Comparison of ENCODE assay signal across 1 cellular context in the genomic region with DNA sequence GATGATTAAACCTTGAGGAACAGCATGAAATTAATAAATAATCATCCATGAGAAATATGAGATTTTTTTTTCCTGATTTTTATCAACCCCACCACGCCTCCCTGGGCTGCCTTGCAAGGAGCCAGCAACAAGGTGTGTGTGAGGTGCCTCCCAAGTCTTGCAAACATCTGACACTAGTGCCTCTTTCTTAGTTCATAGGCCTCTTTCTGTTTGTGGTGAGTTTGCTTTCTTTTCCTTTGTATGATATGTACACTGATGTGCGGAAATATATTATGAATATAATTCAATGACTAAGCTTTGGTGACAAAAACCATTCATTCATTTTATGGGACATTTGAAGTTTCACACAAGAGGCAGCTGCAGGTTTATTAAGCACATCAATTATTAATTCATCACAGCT.
TF ChIP-seq lines count a peak whose summit lies in the region.

No MANE protein-coding gene starts in this region.

TF ChIP-seq in SK-N-SH, 30 proteins besides CTCF, POLR2A, EP300 and RAD21 (continued from another document):
- TF ChIP-seq, protein P1, sequence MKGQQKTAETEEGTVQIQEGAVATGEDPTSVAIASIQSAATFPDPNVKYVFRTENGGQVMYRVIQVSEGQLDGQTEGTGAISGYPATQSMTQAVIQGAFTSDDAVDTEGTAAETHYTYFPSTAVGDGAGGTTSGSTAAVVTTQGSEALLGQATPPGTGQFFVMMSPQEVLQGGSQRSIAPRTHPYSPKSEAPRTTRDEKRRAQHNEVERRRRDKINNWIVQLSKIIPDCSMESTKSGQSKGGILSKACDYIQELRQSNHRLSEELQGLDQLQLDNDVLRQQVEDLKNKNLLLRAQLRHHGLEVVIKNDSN (IDR thresholded peaks at IDR 0.05; ENCODE audit: borderline replicate concordance, low read depth): no peak
- TF ChIP-seq RFX5 (IDR thresholded peaks at IDR 0.05; ENCODE audit: low read length) (no peak), ELF1 (IDR thresholded peaks at IDR 0.05) (no peak), GABPA (IDR thresholded peaks at IDR 0.05; ENCODE audit: low read depth) (no peak), TCF12 (IDR thresholded peaks at IDR 0.05) (no peak), MEF2A (IDR thresholded peaks at IDR 0.05; ENCODE audit: borderline replicate concordance, low read depth) (no peak), YY1 (IDR thresholded peaks at IDR 0.05; ENCODE audit: low read depth) (no peak), SIN3A (IDR thresholded peaks at IDR 0.05; ENCODE audit: borderline replicate concordance, low read depth, low read length) (no peak), NFIC (IDR thresholded peaks at IDR 0.05; ENCODE audit: borderline replicate concordance) (no peak)
- TF ChIP-seq, protein P2, sequence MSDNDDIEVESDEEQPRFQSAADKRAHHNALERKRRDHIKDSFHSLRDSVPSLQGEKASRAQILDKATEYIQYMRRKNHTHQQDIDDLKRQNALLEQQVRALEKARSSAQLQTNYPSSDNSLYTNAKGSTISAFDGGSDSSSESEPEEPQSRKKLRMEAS (IDR thresholded peaks at IDR 0.05; ENCODE audit: low read depth): no peak
- TF ChIP-seq, protein P3, sequence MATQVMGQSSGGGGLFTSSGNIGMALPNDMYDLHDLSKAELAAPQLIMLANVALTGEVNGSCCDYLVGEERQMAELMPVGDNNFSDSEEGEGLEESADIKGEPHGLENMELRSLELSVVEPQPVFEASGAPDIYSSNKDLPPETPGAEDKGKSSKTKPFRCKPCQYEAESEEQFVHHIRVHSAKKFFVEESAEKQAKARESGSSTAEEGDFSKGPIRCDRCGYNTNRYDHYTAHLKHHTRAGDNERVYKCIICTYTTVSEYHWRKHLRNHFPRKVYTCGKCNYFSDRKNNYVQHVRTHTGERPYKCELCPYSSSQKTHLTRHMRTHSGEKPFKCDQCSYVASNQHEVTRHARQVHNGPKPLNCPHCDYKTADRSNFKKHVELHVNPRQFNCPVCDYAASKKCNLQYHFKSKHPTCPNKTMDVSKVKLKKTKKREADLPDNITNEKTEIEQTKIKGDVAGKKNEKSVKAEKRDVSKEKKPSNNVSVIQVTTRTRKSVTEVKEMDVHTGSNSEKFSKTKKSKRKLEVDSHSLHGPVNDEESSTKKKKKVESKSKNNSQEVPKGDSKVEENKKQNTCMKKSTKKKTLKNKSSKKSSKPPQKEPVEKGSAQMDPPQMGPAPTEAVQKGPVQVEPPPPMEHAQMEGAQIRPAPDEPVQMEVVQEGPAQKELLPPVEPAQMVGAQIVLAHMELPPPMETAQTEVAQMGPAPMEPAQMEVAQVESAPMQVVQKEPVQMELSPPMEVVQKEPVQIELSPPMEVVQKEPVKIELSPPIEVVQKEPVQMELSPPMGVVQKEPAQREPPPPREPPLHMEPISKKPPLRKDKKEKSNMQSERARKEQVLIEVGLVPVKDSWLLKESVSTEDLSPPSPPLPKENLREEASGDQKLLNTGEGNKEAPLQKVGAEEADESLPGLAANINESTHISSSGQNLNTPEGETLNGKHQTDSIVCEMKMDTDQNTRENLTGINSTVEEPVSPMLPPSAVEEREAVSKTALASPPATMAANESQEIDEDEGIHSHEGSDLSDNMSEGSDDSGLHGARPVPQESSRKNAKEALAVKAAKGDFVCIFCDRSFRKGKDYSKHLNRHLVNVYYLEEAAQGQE (IDR thresholded peaks at IDR 0.05; ENCODE audit: low read depth, low read length): no peak
TF ChIP-seq in SK-N-SH: peak in this region for 0.
